ENCODE assay signal across 13 cellular contexts in the genomic region with DNA sequence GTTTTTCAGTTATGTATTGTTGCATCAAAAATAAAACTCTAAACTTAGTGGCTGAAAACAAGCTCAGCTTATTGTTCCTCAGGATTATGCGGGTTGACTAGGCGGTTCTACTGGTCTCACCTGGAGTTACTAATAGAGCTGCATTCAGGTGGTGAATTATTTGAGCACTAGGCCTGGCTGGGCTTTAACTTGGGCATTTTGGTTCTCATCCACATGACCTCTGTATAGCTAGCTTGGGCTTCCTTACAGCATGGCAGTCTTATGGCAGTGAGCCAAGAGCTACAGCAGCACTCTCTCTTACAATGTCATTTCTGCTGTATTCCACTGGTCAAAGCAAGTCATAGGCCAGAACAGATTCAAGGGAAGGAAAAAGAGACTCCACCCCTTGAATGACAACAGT. TPM values are rescaled to one million over a fixed set of nuclear protein-coding genes. Genes with fewer than 3 reads are reported as not detected.
DNase-seq lines count a peak whose midpoint lies in the region; FAIRE-seq and TF ChIP-seq lines count a peak whose summit lies in the region.
"Had no signal": no experiment of that assay in that cellular context is flagged by ENCODE, and none has a peak within 500 bp of the region (broad histone marks: within the 10 kb centered on the region; RNA-seq: fewer than 3 reads in every experiment).

No MANE protein-coding gene starts in this region.

- peaks cover 29% of the 10 kb centered on the region for H3K36me3 Mint-ChIP-seq in HFFc6 (ENCODE audit: low read depth)

- peaks cover 5% of the 10 kb centered on the region; the same call in 1 of the 2 replicates for H3K9me3 Mint-ChIP-seq in HFFc6
- H3K9me3 Mint-ChIP-seq: stimulated activated memory B cell treated with anti-CD40 and anti-IgM and Interleukin-4, amounts not matched to agents 10 μg/mL and 1 μg/mL and 100 μg/mL, for 72 hours had no signal

- H3K36me3 ChIP-seq in SJCRH30 (peaks cover 34% of the 10 kb centered on the region), iPS-20b (ENCODE audit: insufficient read depth, low read depth, low read length) (peaks cover 40% of the 10 kb centered on the region), small intestine (ENCODE audit: control insufficient read depth in 2 of 2, insufficient read depth in 2 of 2, low read length in 2 of 2) (no peaks in the 10 kb centered on the region)

- H3K27ac ChIP-seq in SJCRH30 (no peak overlapping the region), iPS-20b (ENCODE audit: low read length) (no peak overlapping the region), small intestine (ENCODE audit: low read depth in 1 of 2, low read length in 1 of 2) (no peak overlapping the region)
- H3K27ac ChIP-seq: SK-N-MC had no signal

- DNase-seq in HFFc6 (no peak), SJCRH30 (peak; percentile 4 to 13), C1 segment of cervical spinal cord (lab: John Stamatoyannopoulos, UW) (no peak), small intestine (no peak), AG20443 (ENCODE audit: low spot score) (no peak)
- DNase-seq: activated CD4-positive, CD25-positive, alpha-beta regulatory T cell treated with anti-CD3 and anti-CD28 coated beads, Interleukin-2, amount 50 U/mL, for 72 hours; Caco-2; central memory CD4-positive, alpha-beta T cell; NCI-H524; occipital lobe had no signal

- H3K4me1 ChIP-seq in SJCRH30 (no peaks in the 10 kb centered on the region), iPS-20b (ENCODE audit: insufficient read depth, low read length) (peaks cover 5% of the 10 kb centered on the region; the same call in 1 of the 2 replicates), small intestine (ENCODE audit: control insufficient read depth in 2 of 2, insufficient read depth in 1 of 2, low read depth in 1 of 2, low read length in 1 of 2) (peaks cover 0 to 3% of the 10 kb centered on the region in 2 donors)

- H3K4me3 ChIP-seq in SJCRH30, result no peak overlapping the region; the same call in 1 of the 2 replicates
- H3K4me3 ChIP-seq in iPS-20b (ENCODE audit: low read length), result peak overlapping the region; percentile 93
- no peak overlapping the region for H3K4me3 ChIP-seq in small intestine (ENCODE audit: low read depth in 1 of 2, low read length in 2 of 2)

- H3K27me3 Mint-ChIP-seq in HFFc6 (ENCODE audit: insufficient read depth), result peaks cover 3% of the 10 kb centered on the region; the same call in 1 of the 2 replicates

- H3K4me1 Mint-ChIP-seq in HFFc6 (ENCODE audit: low read depth), result peaks cover 13% of the 10 kb centered on the region

- FAIRE-seq in small intestine (lab: Jason Lieb, UNC), result no peak

- TF ChIP-seq CTCF in HFFc6 (IDR thresholded peaks at IDR 0.05), result no peak

- 0 out of 2 replicates have a peak, but pooled peaks cover 3% of the 10 kb centered on the region for H3K9me3 ChIP-seq in SJCRH30 (replicated peaks)
- no peaks in the 10 kb centered on the region for H3K9me3 ChIP-seq in iPS-20b (ENCODE audit: insufficient read depth, low read depth, low read length)
- H3K9me3 ChIP-seq in small intestine (ENCODE audit: control insufficient read depth, low read depth), result no peaks in the 10 kb centered on the region
- H3K9me3 ChIP-seq: Caco-2 had no signal

- no peak overlapping the region for H3K27ac Mint-ChIP-seq in HFFc6
- H3K27ac Mint-ChIP-seq: stimulated activated memory B cell treated with anti-CD40 and anti-IgM and Interleukin-4, amounts not matched to agents 10 μg/mL and 1 μg/mL and 100 μg/mL, for 72 hours had no signal

- H3K27me3 ChIP-seq in SJCRH30 (no peaks in the 10 kb centered on the region), iPS-20b (ENCODE audit: insufficient read depth, low read length) (peaks cover 4% of the 10 kb centered on the region; the same call in 1 of the 2 replicates), small intestine (ENCODE audit: control insufficient read depth in 2 of 2, insufficient read depth in 2 of 2, low read length in 2 of 2) (no peaks in the 10 kb centered on the region)

- peak overlapping the region; percentile 91; the same call in 1 of the 2 replicates for H3K9ac ChIP-seq in iPS-20b (ENCODE audit: low read depth, low read length)

- WGBS in small intestine, 3 donors, result 99 to 100% (median 100%) methylated on average over 2 of the region's 2 CpGs

- peak overlapping the region; percentile 95 for H3K4me3 Mint-ChIP-seq in HFFc6
- H3K4me3 Mint-ChIP-seq: stimulated activated memory B cell treated with anti-CD40 and anti-IgM and Interleukin-4, amounts not matched to agents 10 μg/mL and 1 μg/mL and 100 μg/mL, for 72 hours had no signal

RNA-seq across cellular contexts. Expression of a gene that starts 1.6 kb away (rescaled TPM):
- 1 to 10 TPM; 2.6 to 4.5 (median 4.1) TPM for total RNA-seq in HFFc6 (2021; fragmentation: NEBNext Ultra II Directional; extraction: Animal tissue kit (Norgen Biotek cat#: 25700))
- total RNA-seq in SJCRH30 (2014; rRNA removed; shearing (Covaris generic)), result 9.7 and 11.2 TPM in 2 replicates
- polyA plus RNA-seq in small intestine, result 1 to 10 TPM in 2 of 3 donors, under 1 TPM in 1; 0.81 to 1.3 (median 1.1) TPM

RNA-seq across cellular contexts. Expression of a gene that starts 16.0 kb away (rescaled TPM):
- 10 to 100 TPM in 1 of 6 experiments, 1 to 10 TPM in 5; 8.5 to 10.9 (median 9.3) TPM for total RNA-seq in HFFc6 (2021; fragmentation: NEBNext Ultra II Directional; extraction: Animal tissue kit (Norgen Biotek cat#: 25700))
- total RNA-seq in SJCRH30 (2014; rRNA removed; shearing (Covaris generic)), result 12.1 and 12.7 TPM in 2 replicates
- 1 to 10 TPM; 4.7 to 8.3 (median 5.1) TPM for polyA plus RNA-seq in small intestine

RNA-seq across cellular contexts. Expression of a gene that starts 23.8 kb away (rescaled TPM):
- total RNA-seq in HFFc6 (2021; fragmentation: NEBNext Ultra II Directional; extraction: Animal tissue kit (Norgen Biotek cat#: 25700)), result not detected
- not detected in 2 replicates for total RNA-seq in SJCRH30 (2014; rRNA removed; shearing (Covaris generic))
- 1 to 10 TPM in 1 of 3 donors, under 1 TPM in 2; 0.45 to 1.1 (median 0.81) TPM for polyA plus RNA-seq in small intestine
- total RNA-seq: Caco-2 had no signal

RNA-seq across cellular contexts. Expression of a gene that starts 30.9 kb away (rescaled TPM):
- 1 to 10 TPM; 3.8 to 4.7 (median 4.0) TPM for total RNA-seq in HFFc6 (2021; fragmentation: NEBNext Ultra II Directional; extraction: Animal tissue kit (Norgen Biotek cat#: 25700))
- 4.4 and 4.8 TPM in 2 replicates for total RNA-seq in SJCRH30 (2014; rRNA removed; shearing (Covaris generic))
- polyA plus RNA-seq in small intestine, result 1 to 10 TPM; 2.7 to 4.5 (median 3.1) TPM

RNA-seq across cellular contexts. Expression of a gene that starts 53.0 kb away (rescaled TPM):
- 1 to 10 TPM in 2 of 6 experiments, under 1 TPM in 4; 0.64 to 2.0 (median 0.95) TPM for total RNA-seq in HFFc6 (2021; fragmentation: NEBNext Ultra II Directional; extraction: Animal tissue kit (Norgen Biotek cat#: 25700))
- total RNA-seq in SJCRH30 (2014; rRNA removed; shearing (Covaris generic)), result 1.9 and 2.6 TPM in 2 replicates
- 1 to 10 TPM; 1.3 to 5.1 (median 4.6) TPM for polyA plus RNA-seq in small intestine

Comparison
In these comparisons a context has a peak if more than half of its experiments do, and no peak if none do; other contexts are left out.
1. DNase-seq: peak in SJCRH30 (2 of 2); none in HFFc6 (single experiment), C1 segment of cervical spinal cord (0 of 14), small intestine (single experiment) and AG20443 (single experiment).